In the genomic region with DNA sequence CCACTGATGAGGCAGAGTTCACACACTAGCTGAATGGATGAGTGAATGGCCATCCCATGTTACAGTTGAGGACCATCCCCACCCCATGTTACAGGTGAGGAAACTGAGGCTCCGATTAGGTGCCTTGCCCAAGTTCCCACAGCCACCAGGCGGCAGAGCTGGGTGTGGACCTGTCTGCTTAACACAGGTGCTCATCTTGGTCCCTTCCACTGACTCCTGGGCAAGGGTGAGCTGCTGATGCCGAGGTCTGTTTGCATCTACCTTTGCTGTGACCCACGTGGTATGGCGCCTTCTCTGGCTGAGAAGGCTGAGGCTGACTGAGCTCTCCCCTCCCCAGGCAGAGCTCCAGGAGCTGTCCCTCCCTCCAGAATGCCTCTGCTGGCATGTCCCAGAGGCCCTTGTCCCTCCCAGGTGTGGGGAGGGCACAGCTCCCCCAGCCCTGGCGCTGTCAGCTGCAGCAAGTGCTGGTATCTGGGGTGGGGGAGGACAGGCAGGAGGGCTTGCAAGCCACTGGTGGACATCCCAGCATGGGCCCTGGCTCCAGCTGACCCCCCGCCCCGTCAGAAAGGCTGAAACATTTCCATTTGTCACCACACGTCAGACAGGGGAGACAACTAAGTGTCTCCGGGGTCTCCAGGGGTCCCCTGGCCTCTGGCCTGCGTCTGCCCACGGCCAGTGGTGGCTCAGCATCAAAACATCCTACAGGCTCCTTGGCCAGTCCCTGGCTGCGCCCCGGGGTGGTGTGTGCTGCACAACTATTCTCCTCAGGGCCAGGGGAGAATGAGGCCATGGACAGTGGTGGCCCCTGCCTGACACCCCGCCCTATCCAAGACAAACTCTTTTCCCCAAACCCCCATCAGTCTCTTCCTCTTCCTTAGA, we compare ENCODE assay signal across 1 cellular context.
A peak's percentile ranks its signal among the peaks of the same experiment; 100 is the strongest.
TF ChIP-seq lines count a peak whose summit lies in the region.

No MANE protein-coding gene starts in this region.

TF ChIP-seq in HEK293, 187 proteins besides CTCF, POLR2A, EP300 and RAD21 (continued from another document):
- TF ChIP-seq, protein P1, sequence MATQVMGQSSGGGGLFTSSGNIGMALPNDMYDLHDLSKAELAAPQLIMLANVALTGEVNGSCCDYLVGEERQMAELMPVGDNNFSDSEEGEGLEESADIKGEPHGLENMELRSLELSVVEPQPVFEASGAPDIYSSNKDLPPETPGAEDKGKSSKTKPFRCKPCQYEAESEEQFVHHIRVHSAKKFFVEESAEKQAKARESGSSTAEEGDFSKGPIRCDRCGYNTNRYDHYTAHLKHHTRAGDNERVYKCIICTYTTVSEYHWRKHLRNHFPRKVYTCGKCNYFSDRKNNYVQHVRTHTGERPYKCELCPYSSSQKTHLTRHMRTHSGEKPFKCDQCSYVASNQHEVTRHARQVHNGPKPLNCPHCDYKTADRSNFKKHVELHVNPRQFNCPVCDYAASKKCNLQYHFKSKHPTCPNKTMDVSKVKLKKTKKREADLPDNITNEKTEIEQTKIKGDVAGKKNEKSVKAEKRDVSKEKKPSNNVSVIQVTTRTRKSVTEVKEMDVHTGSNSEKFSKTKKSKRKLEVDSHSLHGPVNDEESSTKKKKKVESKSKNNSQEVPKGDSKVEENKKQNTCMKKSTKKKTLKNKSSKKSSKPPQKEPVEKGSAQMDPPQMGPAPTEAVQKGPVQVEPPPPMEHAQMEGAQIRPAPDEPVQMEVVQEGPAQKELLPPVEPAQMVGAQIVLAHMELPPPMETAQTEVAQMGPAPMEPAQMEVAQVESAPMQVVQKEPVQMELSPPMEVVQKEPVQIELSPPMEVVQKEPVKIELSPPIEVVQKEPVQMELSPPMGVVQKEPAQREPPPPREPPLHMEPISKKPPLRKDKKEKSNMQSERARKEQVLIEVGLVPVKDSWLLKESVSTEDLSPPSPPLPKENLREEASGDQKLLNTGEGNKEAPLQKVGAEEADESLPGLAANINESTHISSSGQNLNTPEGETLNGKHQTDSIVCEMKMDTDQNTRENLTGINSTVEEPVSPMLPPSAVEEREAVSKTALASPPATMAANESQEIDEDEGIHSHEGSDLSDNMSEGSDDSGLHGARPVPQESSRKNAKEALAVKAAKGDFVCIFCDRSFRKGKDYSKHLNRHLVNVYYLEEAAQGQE (tag by site-specific recombination; IDR thresholded peaks at IDR 0.05), result peak; percentile 37; the same call in 1 of the 2 replicates
